In the genomic region with DNA sequence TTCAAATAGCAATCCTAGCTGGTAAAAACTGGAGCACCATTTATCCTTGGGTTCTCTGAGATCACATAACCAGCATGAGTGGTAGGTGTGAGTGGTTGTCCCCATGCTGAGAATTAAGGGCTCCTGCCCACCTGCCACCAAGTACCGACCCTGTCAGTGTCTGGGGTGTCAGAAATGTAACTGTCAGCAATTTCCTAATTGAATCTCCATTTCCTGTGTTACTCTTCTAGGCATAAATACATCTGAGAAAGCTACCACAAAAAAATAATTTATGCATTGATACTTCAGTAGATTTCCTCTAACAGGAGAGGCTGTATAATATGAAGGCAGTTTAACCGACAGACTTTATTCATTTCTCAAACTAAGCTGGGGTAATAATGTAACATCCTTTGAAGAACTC, we compare ENCODE assay signal across 26 cellular contexts. TPM values are rescaled to one million over a fixed set of nuclear protein-coding genes. Genes with fewer than 3 reads are reported as not detected.
"Had no signal": no experiment of that assay in that cellular context is flagged by ENCODE, and none has a peak within 500 bp of the region (broad histone marks: within the 10 kb centered on the region; RNA-seq: fewer than 3 reads in every experiment).

No MANE protein-coding gene starts in this region.

- H3K4me3 Mint-ChIP-seq: activated B cell treated with CpG ODN at 0.5 μM for 24 hours; activated CD4-positive, alpha-beta T cell treated with anti-CD3 and anti-CD28 coated beads, Interleukin-2, amount 10 ng/mL, durations not matched to agents 24 days and 14 days; activated naive CD4-positive, alpha-beta T cell treated with anti-CD3 and anti-CD28 coated beads, Interleukin-2, amount 50 U/mL, for 24 hours; nephron progenitor cell; type B pancreatic cell had no signal

- H3K27ac Mint-ChIP-seq: activated B cell treated with CpG ODN at 0.5 μM for 24 hours; activated CD4-positive, alpha-beta T cell treated with anti-CD3 and anti-CD28 coated beads, Interleukin-2, amount 10 ng/mL, durations not matched to agents 24 days and 14 days; nephron progenitor cell; type B pancreatic cell had no signal

- DNase-seq: activated B cell treated with CpG ODN at 0.5 μM for 24 hours; activated CD4-positive, alpha-beta T cell treated with anti-CD3 and anti-CD28 coated beads, Interleukin-2, amount 10 ng/mL, durations not matched to agents 24 days and 14 days; activated gamma-delta T cell; activated T-cell treated with anti-CD3 and anti-CD28 coated beads, Interleukin-2, amount 50 U/mL, for 72 hours; cerebellar nuclear complex; cortex of kidney; gastrocnemius medialis; head of caudate nucleus; kidney; left lung; mammary epithelial cell; midbrain; nephron progenitor cell; nucleus accumbens; posterior cingulate gyrus; stimulated activated CD4-positive, alpha-beta T cell treated with anti-CD3 and anti-CD28 coated beads, Interleukin-12 subunit alpha, Interleukin-12 subunit beta, amount 100 ng/mL, for 4 hours; stimulated activated CD4-positive, alpha-beta T cell treated with anti-CD3 and anti-CD28 coated beads, Interleukin-1b, Interleukin-23, amount 100 ng/mL, for 48 hours; stimulated activated CD8-positive, alpha-beta memory T cell treated with anti-CD3 and anti-CD28 coated beads, Interleukin-4, amount 100 ng/mL, for 48 hours; stimulated activated naive CD4-positive, alpha-beta T cell treated with Interleukin-2 at 50 U/mL for 16 hours; T-helper 9 cell had no signal

- H3K27ac ChIP-seq: ascending aorta, gastrocnemius medialis, left lung had no signal

- H3K4me1 Mint-ChIP-seq: activated B cell treated with CpG ODN at 0.5 μM for 24 hours, nephron progenitor cell had no signal

- H3K27me3 Mint-ChIP-seq: activated B cell treated with CpG ODN at 0.5 μM for 24 hours; activated naive CD4-positive, alpha-beta T cell treated with anti-CD3 and anti-CD28 coated beads, Interleukin-2, amount 50 U/mL, for 24 hours had no signal

- H3K27me3 ChIP-seq: ascending aorta, gastrocnemius medialis, left lung had no signal

- H3K9me3 ChIP-seq: ascending aorta, gastrocnemius medialis, left lung had no signal

- H3K36me3 Mint-ChIP-seq: activated naive CD4-positive, alpha-beta T cell treated with anti-CD3 and anti-CD28 coated beads, Interleukin-2, amount 50 U/mL, for 24 hours; type B pancreatic cell had no signal

- H3K4me1 ChIP-seq: ascending aorta, gastrocnemius medialis, left lung had no signal

- H3K4me3 ChIP-seq: ascending aorta, gastrocnemius medialis, left lung had no signal

- ATAC-seq: gastrocnemius medialis, left lung had no signal

- H3K9me3 Mint-ChIP-seq: activated naive CD4-positive, alpha-beta T cell treated with anti-CD3 and anti-CD28 coated beads, Interleukin-2, amount 50 U/mL, for 24 hours; activated T-cell treated with anti-CD3 and anti-CD28 coated beads, Interleukin-2, amount 50 U/mL, for 72 hours; type B pancreatic cell had no signal

- H3K36me3 ChIP-seq: ascending aorta, gastrocnemius medialis, left lung had no signal

RNA-seq across cellular contexts. Expression of a gene that starts 25.1 kb away (rescaled TPM):
- total RNA-seq: activated B cell treated with CpG ODN at 0.5 μM for 24 hours; activated CD4-positive, alpha-beta T cell treated with anti-CD3 and anti-CD28 coated beads, Interleukin-2, amount 10 ng/mL, durations not matched to agents 24 days and 14 days; activated T-cell treated with anti-CD3 and anti-CD28 coated beads, Interleukin-2, amount 50 U/mL, for 72 hours; ascending aorta; kidney; mammary epithelial cell; renal cortical epithelial cell; temporal lobe had no signal
- polyA plus RNA-seq: esophagus, mammary epithelial cell had no signal
